In genomic region chr1:84613887-84614286, GRCh38 we compare ENCODE assay signal across 26 cellular contexts. TPM values are rescaled to one million over a fixed set of nuclear protein-coding genes. Genes with fewer than 3 reads are reported as not detected.
DNase-seq lines count a peak whose midpoint lies in the region; ATAC-seq, FAIRE-seq and TF ChIP-seq lines count a peak whose summit lies in the region.
"Had no signal": no experiment of that assay in that cellular context is flagged by ENCODE, and none has a peak within 500 bp of the region (broad histone marks: within the 10 kb centered on the region; RNA-seq: fewer than 3 reads in every experiment).

No MANE protein-coding gene starts in this region.

- H3K36me3 ChIP-seq in HCT116 (ENCODE audit: control insufficient read depth in 1 of 2, insufficient read depth in 2 of 2, low read length in 2 of 2) (no peaks in the 10 kb centered on the region), GM12878 (ENCODE audit: control insufficient read depth in 2 of 2, insufficient read depth in 2 of 2, low read length in 1 of 2) (no peaks in the 10 kb centered on the region), endodermal cell (ENCODE audit: control insufficient read depth, insufficient read depth, low read length) (no peaks in the 10 kb centered on the region)
- H3K36me3 ChIP-seq: BE2C, BLaER1 had no signal

- WGBS in GM12878 (ENCODE audit: insufficient coverage, insufficient replicate concordance, low lambda C conversion rate, missing lambda C conversion rate): 98% methylated on average over 2 of the region's 2 CpGs
- WGBS in endodermal cell (ENCODE audit: insufficient coverage in 1 of 2, insufficient read length in 1 of 2), 2 experiments: 94% methylated on average over 2 of the region's 2 CpGs

- H3K27me3 ChIP-seq in HCT116 (ENCODE audit: insufficient read depth, low read length) (no peaks in the 10 kb centered on the region), GM12878 (replicated peaks in 1 of 2; ENCODE audit: control insufficient read depth in 2 of 2, insufficient read depth in 2 of 2, low read length in 1 of 2) (no peaks in the 10 kb centered on the region), endodermal cell (ENCODE audit: control insufficient read depth, insufficient read depth, low read length, poor library complexity, severe bottlenecking) (no peaks in the 10 kb centered on the region)
- H3K27me3 ChIP-seq: BE2C, BLaER1 had no signal

- CTCF ChIA-PET in HCT116 (lab: Charles Lee): no interaction called here
- CTCF ChIA-PET in GM12878 (lab: Yijun Ruan, JAX): interaction anchor here (0.6 to 1.4 kb wide), 2 partner anchors 140 to 174 kb away, joined by 3 to 5 read pairs; no protein-coding TSS in a partner anchor

- TF ChIP-seq RAD21 in HCT116 (IDR thresholded peaks at IDR 0.05; ENCODE audit: low read depth): no peak
- TF ChIP-seq RAD21 in GM12878 (IDR thresholded peaks at IDR 0.05; ENCODE audit: insufficient read depth, low read depth, low read length): no peak

- intact Hi-C loops in HCT116 (cut with micrococcal nuclease): no loop called here
- intact Hi-C loops in GM12878 (cut with micrococcal nuclease; ENCODE audit: unreplicated experiment): no loop called here

- RAD21 ChIA-PET in HCT116 (lab: Charles Lee; ENCODE audit: low non-redundant PET in 1 of 2, low total read pairs in 2 of 2, uncharacterized antibody in 2 of 2, unreplicated experiment in 2 of 2) (no interaction called here), GM12878 (lab: Charles Lee; ENCODE audit: unreplicated experiment) (no interaction called here)

- peaks cover 57% of the 10 kb centered on the region for H3K9me3 Mint-ChIP-seq in endodermal cell

- H3K27me3 Mint-ChIP-seq in endodermal cell (ENCODE audit: insufficient read depth): peaks cover 3% of the 10 kb centered on the region
- H3K27me3 Mint-ChIP-seq: CD4-positive, alpha-beta memory T cell; CD4-positive, CD25-positive, alpha-beta regulatory T cell had no signal

- H3K9me2 ChIP-seq in HCT116 (ENCODE audit: insufficient read depth): no peaks in the 10 kb centered on the region

- H3K79me2 ChIP-seq in HCT116 (ENCODE audit: insufficient read depth, low read length): no peaks in the 10 kb centered on the region
- no peaks in the 10 kb centered on the region for H3K79me2 ChIP-seq in GM12878 (ENCODE audit: control insufficient read depth, insufficient read depth, low read length)

- H3K4me2 ChIP-seq in HCT116 (ENCODE audit: low read length): no peak overlapping the region
- no peak overlapping the region for H3K4me2 ChIP-seq in GM12878 (ENCODE audit: control insufficient read depth, insufficient read depth)
- H3K4me2 ChIP-seq: BLaER1 had no signal

- BruUV-seq in HCT116 (replicated peaks; lab: Mats Ljungman, UMichigan) (no TSS peak), GM12878 (replicated peaks; lab: Mats Ljungman, UMichigan) (no TSS peak)

- TF ChIP-seq EP300 in GM12878 (IDR thresholded peaks at IDR 0.05; ENCODE audit: borderline replicate concordance in 1 of 2, control insufficient read depth in 1 of 2, low read depth in 2 of 2, low read length in 2 of 2): no peak

- no peak overlapping the region for H2AFZ ChIP-seq in HCT116 (ENCODE audit: low read depth, low read length, poor library complexity, severe bottlenecking)
- H2AFZ ChIP-seq in GM12878 (ENCODE audit: control insufficient read depth, low read depth, low read length): no peak overlapping the region

- TF ChIP-seq CTCF in HCT116 (IDR thresholded peaks at IDR 0.05 in 2 of 3, conservative IDR thresholded peaks at IDR 0.05 in 1 of 3; ENCODE audit: borderline replicate concordance in 1 of 3, insufficient read depth in 1 of 3, low read depth in 2 of 3, low read length in 2 of 3) (no peak), GM12878 (IDR thresholded peaks at IDR 0.05 in 2 of 3, conservative IDR thresholded peaks at IDR 0.05 in 1 of 3; ENCODE audit: control insufficient read depth in 2 of 3, extremely low read depth in 1 of 3, insufficient read depth in 1 of 3, low read depth in 3 of 3, low read length in 3 of 3) (no peak), endodermal cell (conservative IDR thresholded peaks at IDR 0.05) (no peak)

- H3K9me3 ChIP-seq in HCT116 (ENCODE audit: control insufficient read depth in 1 of 2, insufficient read depth in 1 of 2, low read depth in 1 of 2, low read length in 2 of 2) (peaks cover 3 to 19% of the 10 kb centered on the region in 2 experiments; a peak in 2 of 4 replicates), GM12878 (replicated peaks; ENCODE audit: control insufficient read depth, insufficient read depth, low read length) (peaks cover 20% of the 10 kb centered on the region), endodermal cell (ENCODE audit: control insufficient read depth, low read length) (peaks cover 64% of the 10 kb centered on the region)
- H3K9me3 ChIP-seq: BE2C, Caco-2 had no signal

- H3K4me3 ChIP-seq in HCT116 (replicated peaks in 1 of 2; ENCODE audit: low read depth in 1 of 2, low read length in 2 of 2) (no peak overlapping the region), GM12878 (no peak overlapping the region), endodermal cell (ENCODE audit: low read length) (peak overlapping the region; percentile 41)
- H3K4me3 ChIP-seq: BLaER1 had no signal

- POLR2A ChIA-PET in HCT116 (lab: Charles Lee) (no interaction called here), GM12878 (lab: Charles Lee) (no interaction called here)

- no peak overlapping the region for H3K27ac Mint-ChIP-seq in endodermal cell
- H3K27ac Mint-ChIP-seq: CD14-positive monocyte; CD4-positive, alpha-beta memory T cell; CD4-positive, CD25-positive, alpha-beta regulatory T cell had no signal

- H3K27ac ChIP-seq in HCT116 (ENCODE audit: low read depth, low read length): no peak overlapping the region
- no peak overlapping the region for H3K27ac ChIP-seq in GM12878 (ENCODE audit: control insufficient read depth, insufficient read depth)
- no peak overlapping the region for H3K27ac ChIP-seq in endodermal cell (ENCODE audit: low read depth, low read length)
- H3K27ac ChIP-seq: BLaER1 had no signal

- no peak overlapping the region for H3K4me3 Mint-ChIP-seq in endodermal cell
- H3K4me3 Mint-ChIP-seq: CD14-positive monocyte; CD4-positive, alpha-beta memory T cell; CD4-positive, CD25-positive, alpha-beta regulatory T cell had no signal

- H3K9ac ChIP-seq in HCT116 (ENCODE audit: low read length) (no peak overlapping the region), GM12878 (ENCODE audit: control insufficient read depth, insufficient read depth, low read length) (no peak overlapping the region), endodermal cell (ENCODE audit: extremely low read depth, low read length, poor library complexity, severe bottlenecking) (no peak overlapping the region)
- H3K9ac ChIP-seq: BLaER1 had no signal

- in situ Hi-C loops in GM12878 (cut with MboI): no loop called here

- ATAC-seq in HCT116: no peak
- no peak for ATAC-seq in GM12878
- ATAC-seq in GM19395 (IDR thresholded peaks at IDR 0.05; ENCODE audit: unreplicated experiment): no peak

- H3K4me1 Mint-ChIP-seq in endodermal cell: no peaks in the 10 kb centered on the region

- H3K4me1 ChIP-seq in HCT116 (ENCODE audit: control insufficient read depth in 1 of 2, insufficient read depth in 2 of 2, low read length in 2 of 2): peaks cover 4% of the 10 kb centered on the region in 2 experiments
- no peaks in the 10 kb centered on the region for H3K4me1 ChIP-seq in GM12878 (ENCODE audit: control insufficient read depth, insufficient read depth, low read length)
- H3K4me1 ChIP-seq in endodermal cell (ENCODE audit: control insufficient read depth, insufficient read depth, low read length): no peaks in the 10 kb centered on the region
- H3K4me1 ChIP-seq: BLaER1, Caco-2 had no signal

- H3K36me3 Mint-ChIP-seq in endodermal cell (ENCODE audit: low read depth): peaks cover 16% of the 10 kb centered on the region
- H3K36me3 Mint-ChIP-seq: CD14-positive monocyte; CD4-positive, alpha-beta memory T cell; CD4-positive, CD25-positive, alpha-beta regulatory T cell had no signal

- TF ChIP-seq POLR2A in GM12892 (IDR thresholded peaks at IDR 0.05; ENCODE audit: low read depth, low read length) (no peak), HCT116 (IDR thresholded peaks at IDR 0.05; ENCODE audit: borderline replicate concordance, extremely low read depth, insufficient read depth, insufficient read length) (no peak), GM12878 (IDR thresholded peaks at IDR 0.05; ENCODE audit: low read depth, low read length) (no peak)

- DNase-seq in GM12892 (ENCODE audit: insufficient read length): no peak
- no peak for DNase-seq in HCT116 (ENCODE audit: low read depth, low spot score)
- no peak for DNase-seq in GM12878 (ENCODE audit: low read depth, low spot score)
- DNase-seq in endodermal cell: no peak
- no peak for DNase-seq in putamen (ENCODE audit: low spot score)
- no peak for DNase-seq in RCC 7860 (ENCODE audit: low spot score)
- DNase-seq in DMS153 treated with DMSO at 0.1 percent for 48 hours (lab: John Stamatoyannopoulos, UW; ENCODE audit: unreplicated experiment): no peak
- DNase-seq: 8988T; ACHN; BE2C; C1 segment of cervical spinal cord; Caco-2; Calu3; CD4-positive, alpha-beta memory T cell; CD4-positive, CD25-positive, alpha-beta regulatory T cell; DMS53; DMS79; DND-41; EL; GDM1 had no signal

- FAIRE-seq in GM12892 (lab: Jason Lieb, UNC) (peak; percentile 65), GM12878 (lab: Jason Lieb, UNC) (no peak), RCC 7860 (lab: Jason Lieb, UNC) (no peak)
- FAIRE-seq: A204.1, D721Med, GM19239 had no signal

- H4K20me1 ChIP-seq in HCT116 (ENCODE audit: insufficient read depth): no peaks in the 10 kb centered on the region
- H4K20me1 ChIP-seq in GM12878 (ENCODE audit: control insufficient read depth, insufficient read depth): no peaks in the 10 kb centered on the region
- H4K20me1 ChIP-seq: BLaER1 had no signal

- SMC1A ChIA-PET in GM12878 (lab: Charles Lee; ENCODE audit: uncharacterized antibody, unreplicated experiment): interaction anchor here (1.7 kb wide), 1 partner anchor 171 kb away, joined by 9 read pairs; no protein-coding TSS in a partner anchor

RNA-seq across cellular contexts. Expression of gene CTBS, which starts 39.6 kb away (rescaled TPM):
- polyA plus RNA-seq in GM12892 (2012; ENCODE audit: missing spikeins): 14.9 TPM
- 19.5 TPM for total RNA-seq in HCT116 (2021; ENCODE audit: unreplicated experiment)
- polyA plus RNA-seq in HCT116 (2012): 8.2 and 9.9 TPM in 2 replicates
- 20.1 and 22.5 TPM in 2 replicates for total RNA-seq in GM12878 (2013; cell fraction: nucleolus; rRNA removed)
- total RNA-seq in GM12878 (2014; rRNA removed): 9.0 and 10.7 TPM in 2 replicates
- 8.5 and 9.7 TPM in 2 replicates for total RNA-seq in GM12878 (2014; rRNA removed; fragmentation: Illumina TruSeq; extraction: Trizol)
- 12.9 and 14.7 TPM in 2 replicates for total RNA-seq in GM12878 (2021)
- polyA plus RNA-seq in GM12878 (2011; ENCODE audit: low read depth): 5.1 TPM
- 17.6 and 23.7 TPM in 2 replicates for polyA plus RNA-seq in GM12878 (2011; rRNA removed)
- polyA plus RNA-seq in GM12878 (2011; cell fraction: cytosol; rRNA removed): 6.2 and 7.5 TPM in 2 replicates
- 5.8 and 5.9 TPM in 2 replicates for polyA plus RNA-seq in GM12878 (2011; cell fraction: nucleus; rRNA removed)
- 9.2 and 13.6 TPM in 2 replicates for polyA plus RNA-seq in GM12878 (2012)
- 13.1 and 20.4 TPM in 2 replicates for polyA plus RNA-seq in GM12878 (2014; fragmentation: Illumina TruSeq; extraction: Trizol)
- 1 to 10 TPM; 4.3 to 9.7 TPM for polyA plus RNA-seq in GM12878 (2014; fragmentation: Nextera tagmentation; extraction: Ambion mirVana)
- polyA plus RNA-seq in GM12878 (2014; rRNA removed): 8.5 and 11.7 TPM in 2 replicates
- polyA plus RNA-seq in GM12878 (2016; fragmentation: Nextera tagmentation; extraction: Ambion mirVana): 10 to 100 TPM; 20.2 to 21.2 TPM
- 10.6 and 11.6 TPM in 2 replicates for polyA minus RNA-seq in GM12878 (2011; rRNA and poly(A)+ RNA removed)
- 2.7 and 4.9 TPM in 2 replicates for polyA minus RNA-seq in GM12878 (2011; cell fraction: cytosol; rRNA and poly(A)+ RNA removed)
- polyA minus RNA-seq in GM12878 (2011; cell fraction: nucleus; rRNA and poly(A)+ RNA removed): 10.6 and 18.2 TPM in 2 replicates
- 10 to 100 TPM; 12.3 to 19.6 TPM for total RNA-seq in endodermal cell
- polyA plus RNA-seq in endodermal cell (2013, experiment 1 of 2): 13.2 TPM
- 12.3 TPM for polyA plus RNA-seq in endodermal cell (2013, experiment 2 of 2)
